1 cellular context compared by ENCODE assay signal in the genomic region with DNA sequence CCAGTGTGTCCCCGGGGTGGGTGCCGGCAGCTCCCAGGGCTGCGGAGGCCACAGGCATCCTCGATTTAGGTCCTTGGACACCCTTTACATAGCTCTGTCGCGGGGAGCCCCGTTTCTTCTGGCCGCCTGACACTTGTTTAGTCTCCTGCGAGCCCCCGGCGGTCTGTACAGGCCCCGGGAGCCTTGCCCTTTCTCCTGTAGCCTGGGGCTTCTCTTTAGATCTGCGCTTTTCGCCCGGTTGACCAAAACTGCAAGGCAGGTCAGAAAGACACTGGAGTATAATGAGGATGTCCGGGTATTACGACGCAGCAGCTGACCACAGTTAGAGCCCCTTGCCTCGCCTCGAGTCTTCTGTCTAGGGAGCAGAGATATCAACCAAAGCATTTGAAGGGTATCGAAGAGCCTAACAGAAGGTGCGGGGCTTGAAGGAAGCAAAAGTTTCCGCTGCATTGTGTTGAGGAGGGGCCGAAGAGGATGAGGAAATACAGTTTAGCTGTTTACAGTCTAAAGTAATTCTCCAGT.
TF ChIP-seq lines count a peak whose summit lies in the region.

No MANE protein-coding gene starts in this region.

TF ChIP-seq in HEK293, 187 proteins besides CTCF, POLR2A, EP300 and RAD21 (continued from another document):
- no peak for TF ChIP-seq ZNF510 (tag by site-specific recombination; IDR thresholded peaks at IDR 0.05; ENCODE audit: insufficient replicate concordance)
- no peak for TF ChIP-seq REPIN1 (tag by site-specific recombination; IDR thresholded peaks at IDR 0.05; ENCODE audit: low read depth)
- TF ChIP-seq ZNF184 (tag by site-specific recombination; IDR thresholded peaks at IDR 0.05): no peak
- TF ChIP-seq SP7 (tag by site-specific recombination; IDR thresholded peaks at IDR 0.05): peak; percentile 3; the same call in 1 of the 2 replicates
- no peak for TF ChIP-seq ZNF140 (tag by site-specific recombination; IDR thresholded peaks at IDR 0.05)
- TF ChIP-seq, protein P1, sequence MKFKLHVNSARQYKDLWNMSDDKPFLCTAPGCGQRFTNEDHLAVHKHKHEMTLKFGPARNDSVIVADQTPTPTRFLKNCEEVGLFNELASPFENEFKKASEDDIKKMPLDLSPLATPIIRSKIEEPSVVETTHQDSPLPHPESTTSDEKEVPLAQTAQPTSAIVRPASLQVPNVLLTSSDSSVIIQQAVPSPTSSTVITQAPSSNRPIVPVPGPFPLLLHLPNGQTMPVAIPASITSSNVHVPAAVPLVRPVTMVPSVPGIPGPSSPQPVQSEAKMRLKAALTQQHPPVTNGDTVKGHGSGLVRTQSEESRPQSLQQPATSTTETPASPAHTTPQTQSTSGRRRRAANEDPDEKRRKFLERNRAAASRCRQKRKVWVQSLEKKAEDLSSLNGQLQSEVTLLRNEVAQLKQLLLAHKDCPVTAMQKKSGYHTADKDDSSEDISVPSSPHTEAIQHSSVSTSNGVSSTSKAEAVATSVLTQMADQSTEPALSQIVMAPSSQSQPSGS (tag by site-specific recombination; IDR thresholded peaks at IDR 0.05; ENCODE audit: low read depth): no peak
- no peak for TF ChIP-seq ZNF362 (tag by site-specific recombination; IDR thresholded peaks at IDR 0.05)
- TF ChIP-seq KLF8 (tag by site-specific recombination; IDR thresholded peaks at IDR 0.05): no peak
- TF ChIP-seq TCF7L2 (IDR thresholded peaks at IDR 0.05; ENCODE audit: borderline replicate concordance, low read depth, low read length): no peak
- no peak for TF ChIP-seq ZSCAN30 (tag by site-specific recombination; IDR thresholded peaks at IDR 0.05)
- TF ChIP-seq ZNF292 (tag by site-specific recombination; IDR thresholded peaks at IDR 0.05; ENCODE audit: borderline replicate concordance, low read depth): no peak
- TF ChIP-seq, protein P2, sequence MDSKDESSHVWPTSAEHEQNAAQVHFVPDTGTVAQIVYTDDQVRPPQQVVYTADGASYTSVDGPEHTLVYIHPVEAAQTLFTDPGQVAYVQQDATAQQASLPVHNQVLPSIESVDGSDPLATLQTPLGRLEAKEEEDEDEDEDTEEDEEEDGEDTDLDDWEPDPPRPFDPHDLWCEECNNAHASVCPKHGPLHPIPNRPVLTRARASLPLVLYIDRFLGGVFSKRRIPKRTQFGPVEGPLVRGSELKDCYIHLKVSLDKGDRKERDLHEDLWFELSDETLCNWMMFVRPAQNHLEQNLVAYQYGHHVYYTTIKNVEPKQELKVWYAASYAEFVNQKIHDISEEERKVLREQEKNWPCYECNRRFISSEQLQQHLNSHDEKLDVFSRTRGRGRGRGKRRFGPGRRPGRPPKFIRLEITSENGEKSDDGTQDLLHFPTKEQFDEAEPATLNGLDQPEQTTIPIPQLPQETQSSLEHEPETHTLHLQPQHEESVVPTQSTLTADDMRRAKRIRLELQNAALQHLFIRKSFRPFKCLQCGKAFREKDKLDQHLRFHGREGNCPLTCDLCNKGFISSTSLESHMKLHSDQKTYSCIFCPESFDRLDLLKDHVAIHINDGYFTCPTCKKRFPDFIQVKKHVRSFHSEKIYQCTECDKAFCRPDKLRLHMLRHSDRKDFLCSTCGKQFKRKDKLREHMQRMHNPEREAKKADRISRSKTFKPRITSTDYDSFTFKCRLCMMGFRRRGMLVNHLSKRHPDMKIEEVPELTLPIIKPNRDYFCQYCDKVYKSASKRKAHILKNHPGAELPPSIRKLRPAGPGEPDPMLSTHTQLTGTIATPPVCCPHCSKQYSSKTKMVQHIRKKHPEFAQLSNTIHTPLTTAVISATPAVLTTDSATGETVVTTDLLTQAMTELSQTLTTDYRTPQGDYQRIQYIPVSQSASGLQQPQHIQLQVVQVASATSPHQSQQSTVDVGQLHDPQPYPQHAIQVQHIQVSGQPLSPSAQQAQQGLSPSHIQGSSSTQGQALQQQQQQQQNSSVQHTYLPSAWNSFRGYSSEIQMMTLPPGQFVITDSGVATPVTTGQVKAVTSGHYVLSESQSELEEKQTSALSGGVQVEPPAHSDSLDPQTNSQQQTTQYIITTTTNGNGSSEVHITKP (tag by site-specific recombination; IDR thresholded peaks at IDR 0.05): 0 out of 2 replicates have a peak, but pooled peaks have one; percentile 1
- TF ChIP-seq, protein P3, sequence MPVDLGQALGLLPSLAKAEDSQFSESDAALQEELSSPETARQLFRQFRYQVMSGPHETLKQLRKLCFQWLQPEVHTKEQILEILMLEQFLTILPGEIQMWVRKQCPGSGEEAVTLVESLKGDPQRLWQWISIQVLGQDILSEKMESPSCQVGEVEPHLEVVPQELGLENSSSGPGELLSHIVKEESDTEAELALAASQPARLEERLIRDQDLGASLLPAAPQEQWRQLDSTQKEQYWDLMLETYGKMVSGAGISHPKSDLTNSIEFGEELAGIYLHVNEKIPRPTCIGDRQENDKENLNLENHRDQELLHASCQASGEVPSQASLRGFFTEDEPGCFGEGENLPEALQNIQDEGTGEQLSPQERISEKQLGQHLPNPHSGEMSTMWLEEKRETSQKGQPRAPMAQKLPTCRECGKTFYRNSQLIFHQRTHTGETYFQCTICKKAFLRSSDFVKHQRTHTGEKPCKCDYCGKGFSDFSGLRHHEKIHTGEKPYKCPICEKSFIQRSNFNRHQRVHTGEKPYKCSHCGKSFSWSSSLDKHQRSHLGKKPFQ (tag by site-specific recombination; IDR thresholded peaks at IDR 0.05): no peak
- peak; percentile 38 for TF ChIP-seq ZNF335 (tag by site-specific recombination; conservative IDR thresholded peaks at IDR 0.05)
- TF ChIP-seq ZBTB20 (tag by site-specific recombination; IDR thresholded peaks at IDR 0.05): peak; percentile 32; the same call in 1 of the 2 replicates
- no peak for TF ChIP-seq ZNF416 (tag by site-specific recombination; IDR thresholded peaks at IDR 0.05)
- no peak for TF ChIP-seq ZNF654 (tag by site-specific recombination; IDR thresholded peaks at IDR 0.05; ENCODE audit: low read depth)
- TF ChIP-seq ZNF433 (tag by site-specific recombination; IDR thresholded peaks at IDR 0.05; ENCODE audit: low read depth): no peak
- TF ChIP-seq ZNF2 (tag by site-specific recombination; IDR thresholded peaks at IDR 0.05): 0 out of 2 replicates have a peak, but pooled peaks have one; percentile 7
- 0 out of 2 replicates have a peak, but pooled peaks have one; percentile 31 for TF ChIP-seq ZIC2 (tag by site-specific recombination; IDR thresholded peaks at IDR 0.05)
TF ChIP-seq in HEK293: peak in this region for 12.
